Comparison of ENCODE assay signal across 8 cellular contexts in genomic region chr1:9835758-9836631, GRCh38.
DNase-seq lines count a peak whose midpoint lies in the region; TF ChIP-seq lines count a peak whose summit lies in the region.
"Had no signal": no experiment of that assay in that cellular context is flagged by ENCODE, and none has a peak within 500 bp of the region (broad histone marks: within the 10 kb centered on the region; RNA-seq: fewer than 3 reads in every experiment).

No MANE protein-coding gene starts in this region.

- DNase-seq in LNCaP clone FGC (ENCODE audit: low read depth) (peak; percentile 77), anterior cingulate cortex (lab: John Stamatoyannopoulos, UW) (peak in 31 of 58 donors; percentile 29 to 76 (median 45)), iPS-NIHi11 (ENCODE audit: low spot score) (peak; percentile 80), superior temporal gyrus (ENCODE audit: extremely low spot score) (peak; percentile 38), NCI-H1092 treated with DMSO at 0.1 percent for 48 hours (lab: John Stamatoyannopoulos, UW) (no peak), NCI-H2107 (lab: John Stamatoyannopoulos, UW) (no peak)
- DNase-seq in stimulated activated CD4-positive, alpha-beta T cell treated with anti-CD3 and anti-CD28 coated beads, Interleukin-2, amount 100 ng/mL, for 48 hours: no peak
- DNase-seq: activated CD4-positive, CD25-positive, alpha-beta regulatory T cell had no signal

- H3K4me3 ChIP-seq in LNCaP clone FGC (ENCODE audit: low read depth, low read length): no peak overlapping the region

- no peak for TF ChIP-seq CTCF in LNCaP clone FGC (IDR thresholded peaks at IDR 0.05; ENCODE audit: control insufficient read depth, extremely low read depth, insufficient read depth)

Comparison
In these comparisons a context has a peak if more than half of its experiments do, and no peak if none do; other contexts are left out.
1. DNase-seq: peak in LNCaP clone FGC (single experiment), anterior cingulate cortex (31 of 58), iPS-NIHi11 (single experiment) and superior temporal gyrus (single experiment); none in NCI-H1092 treated with DMSO at 0.1 percent for 48 hours (single experiment), NCI-H2107 (single experiment) and stimulated activated CD4-positive, alpha-beta T cell treated with anti-CD3 and anti-CD28 coated beads, Interleukin-2, amount 100 ng/mL, for 48 hours (0 of 2).